In genomic region chr2:69774984-69775982, GRCh38 we compare ENCODE assay signal across 12 cellular contexts. TPM values are rescaled to one million over a fixed set of nuclear protein-coding genes. Genes with fewer than 3 reads are reported as not detected.
A peak's percentile ranks its signal among the peaks of the same experiment; 100 is the strongest.
DNase-seq lines count a peak whose midpoint lies in the region; ATAC-seq, FAIRE-seq and TF ChIP-seq lines count a peak whose summit lies in the region.
"Had no signal": no experiment of that assay in that cellular context is flagged by ENCODE, and none has a peak within 500 bp of the region (broad histone marks: within the 10 kb centered on the region; RNA-seq: fewer than 3 reads in every experiment).

No MANE protein-coding gene starts in this region.

- no peak overlapping the region for H4K5ac ChIP-seq in H1 (ENCODE audit: insufficient read length, low read depth, low read length)

- H3K4me3 ChIP-seq in H1 (ENCODE audit: extremely low read depth in 1 of 4, insufficient read depth in 2 of 4, low read depth in 3 of 4, low read length in 4 of 4) (no peak overlapping the region), stomach (no peak overlapping the region), esophagus squamous epithelium (no peak overlapping the region)

- no peak for TF ChIP-seq RAD21 in H1 (IDR thresholded peaks at IDR 0.05 in 1 of 2, conservative IDR thresholded peaks at IDR 0.05 in 1 of 2; ENCODE audit: low read depth in 2 of 2, low read length in 2 of 2)

- H3K27me3 ChIP-seq in H1 (replicated peaks in 1 of 4; ENCODE audit: control insufficient read depth in 3 of 4, extremely low read depth in 1 of 4, insufficient read depth in 3 of 4, low read length in 3 of 4), result no peaks in the 10 kb centered on the region
- H3K27me3 ChIP-seq in stomach, result no peaks in the 10 kb centered on the region
- H3K27me3 ChIP-seq in esophagus squamous epithelium, result no peaks in the 10 kb centered on the region
- H3K27me3 ChIP-seq: spleen had no signal

- TF ChIP-seq EP300 in H1 (IDR thresholded peaks at IDR 0.05; ENCODE audit: borderline replicate concordance in 1 of 2, low read depth in 2 of 2, low read length in 2 of 2) (no peak), stomach (IDR thresholded peaks at IDR 0.05) (no peak)

- peak overlapping the region; percentile 40 for H3K4me3 Mint-ChIP-seq in activated CD8-positive, alpha-beta memory T cell treated with anti-CD3 and anti-CD28 coated beads, Interleukin-2, amount 10 ng/mL, durations not matched to agents 7 days and 5 days

- no peaks in the 10 kb centered on the region for H3K36me3 ChIP-seq in H1 (ENCODE audit: control insufficient read depth in 2 of 4, insufficient read depth in 4 of 4, low read length in 3 of 4)
- no peaks in the 10 kb centered on the region for H3K36me3 ChIP-seq in stomach
- no peaks in the 10 kb centered on the region for H3K36me3 ChIP-seq in esophagus squamous epithelium
- H3K36me3 ChIP-seq: spleen had no signal

- H2BK20ac ChIP-seq in H1 (ENCODE audit: low read length), result no peak overlapping the region

- H4K20me1 ChIP-seq in H1 (replicated peaks in 1 of 2; ENCODE audit: control insufficient read depth in 1 of 2, insufficient read depth in 2 of 2, low read length in 2 of 2), result no peaks in the 10 kb centered on the region

- CTCF ChIA-PET in activated CD8-positive, alpha-beta memory T cell treated with anti-CD3 and anti-CD28 coated beads, Interleukin-2, amount 10 ng/mL, durations not matched to agents 7 days and 5 days (lab: Charles Lee), result interaction anchor here (1.3 to 1.5 kb wide), 3 partner anchors 18 to 40 kb away, joined by 3 to 4 read pairs (median 4); no protein-coding TSS in a partner anchor
- CTCF ChIA-PET in H1 (lab: Charles Lee; ENCODE audit: partially characterized antibody), result interaction anchor here (0.6 to 3.9 kb wide), 6 partner anchors 9 to 756 kb away, joined by 3 to 16 read pairs (median 4); no protein-coding TSS in a partner anchor

- no peak overlapping the region for H4K91ac ChIP-seq in H1 (replicated peaks; ENCODE audit: insufficient read length, low read length)

- H3K4me1 Mint-ChIP-seq in activated CD8-positive, alpha-beta memory T cell treated with anti-CD3 and anti-CD28 coated beads, Interleukin-2, amount 10 ng/mL, durations not matched to agents 7 days and 5 days, result peaks cover 37% of the 10 kb centered on the region

- FAIRE-seq in H1 (lab: Jason Lieb, UNC), result no peak
- FAIRE-seq: TTC549 had no signal

- H3K9me3 ChIP-seq in H1 (ENCODE audit: insufficient read depth in 2 of 2, low read depth in 1 of 2, low read length in 1 of 2) (no peaks in the 10 kb centered on the region), stomach (no peaks in the 10 kb centered on the region), esophagus squamous epithelium (no peaks in the 10 kb centered on the region)

- no peak for TF ChIP-seq POLR2A in H1 (IDR thresholded peaks at IDR 0.05; ENCODE audit: control extremely low read depth in 1 of 2, low read depth in 2 of 2, low read length in 2 of 2)
- TF ChIP-seq POLR2A in stomach (IDR thresholded peaks at IDR 0.05), result no peak
- TF ChIP-seq POLR2A in esophagus squamous epithelium (IDR thresholded peaks at IDR 0.05), result no peak

- DNase-seq in activated CD8-positive, alpha-beta memory T cell treated with anti-CD3 and anti-CD28 coated beads, Interleukin-2, amount 10 ng/mL, durations not matched to agents 7 days and 5 days, result peak; percentile 76
- no peak for DNase-seq in activated CD8-positive, alpha-beta memory T cell treated with anti-CD3 and anti-CD28 coated beads, Interleukin-2, amount 50 U/mL, for 48 hours
- DNase-seq in H1 (ENCODE audit: low read depth in 1 of 2, low spot score in 2 of 2) (no peak), stomach (no peak), NCI-H510A treated with DMSO at 0.1 percent for 48 hours (lab: John Stamatoyannopoulos, UW) (no peak), NCI-H1105 treated with DMSO at 0.1 percent for 48 hours (lab: John Stamatoyannopoulos, UW) (no peak), esophagus squamous epithelium (lab: John Stamatoyannopoulos, UW) (no peak)
- DNase-seq: cortex of kidney, NCI-H524, spleen had no signal

- H3K56ac ChIP-seq in H1 (replicated peaks; ENCODE audit: insufficient read length, low read depth, low read length), result no peak overlapping the region

- no peak overlapping the region for H3K4me2 ChIP-seq in H1 (ENCODE audit: insufficient read depth in 1 of 2, low read depth in 2 of 2, low read length in 2 of 2)

- H3K27ac ChIP-seq in H1 (ENCODE audit: low read depth, low read length), result no peak overlapping the region
- H3K27ac ChIP-seq in stomach, result peak overlapping the region; percentile 66 to 85 (median 78)
- H3K27ac ChIP-seq in esophagus squamous epithelium, result peak overlapping the region in 1 of 4 donors; percentile 13

- H4K8ac ChIP-seq in H1 (ENCODE audit: extremely low read depth, insufficient read depth, low read length), result no peak overlapping the region

- peak; percentile 79 for ATAC-seq in activated CD8-positive, alpha-beta memory T cell treated with anti-CD3 and anti-CD28 coated beads, Interleukin-2, amount 10 ng/mL, durations not matched to agents 7 days and 5 days
- ATAC-seq in HG03432 (IDR thresholded peaks at IDR 0.05; ENCODE audit: unreplicated experiment), result peak; percentile 54

- H2BK15ac ChIP-seq in H1 (ENCODE audit: low read length), result peak overlapping the region; percentile 34; the same call in 1 of the 2 replicates

- H2AK5ac ChIP-seq in H1 (ENCODE audit: low read depth, low read length), result no peak overlapping the region

- no peak overlapping the region; the same call in 1 of the 2 replicates for H2BK5ac ChIP-seq in H1 (ENCODE audit: low read depth, low read length)

- no peak overlapping the region; the same call in 1 of the 2 replicates for H3K18ac ChIP-seq in H1 (ENCODE audit: extremely low read depth, low read length)

- H3K4ac ChIP-seq in H1 (replicated peaks; ENCODE audit: insufficient read length, low read depth, low read length), result no peak overlapping the region

- peaks cover 0 to 13% (median 11%) of the 10 kb centered on the region in 4 experiments; a peak in 6 of 7 replicates for H3K4me1 ChIP-seq in H1 (replicated peaks in 1 of 4; ENCODE audit: control insufficient read depth in 3 of 4, insufficient read depth in 4 of 4, low read length in 3 of 4)
- H3K4me1 ChIP-seq in stomach, result peaks cover 42 to 99% (median 80%) of the 10 kb centered on the region in 4 donors
- peaks cover 3 to 66% (median 14%) of the 10 kb centered on the region in 3 donors for H3K4me1 ChIP-seq in esophagus squamous epithelium

- H2AFZ ChIP-seq in H1 (ENCODE audit: low read length), result no peak overlapping the region

- H3K23ac ChIP-seq in H1 (ENCODE audit: insufficient read length), result no peak overlapping the region

- no peak overlapping the region for H2BK12ac ChIP-seq in H1 (ENCODE audit: low read depth, low read length)

- no peaks in the 10 kb centered on the region for H3K79me1 ChIP-seq in H1 (ENCODE audit: low read depth, low read length)

- peaks cover 4% of the 10 kb centered on the region for H3K9me3 Mint-ChIP-seq in activated CD8-positive, alpha-beta memory T cell treated with anti-CD3 and anti-CD28 coated beads, Interleukin-2, amount 10 ng/mL, durations not matched to agents 7 days and 5 days (ENCODE audit: low read depth)

- H3K36me3 Mint-ChIP-seq in activated CD8-positive, alpha-beta memory T cell treated with anti-CD3 and anti-CD28 coated beads, Interleukin-2, amount 10 ng/mL, durations not matched to agents 7 days and 5 days, result peaks cover 31% of the 10 kb centered on the region

- no peak overlapping the region for H2BK120ac ChIP-seq in H1 (replicated peaks; ENCODE audit: low read depth, low read length)

- no peak overlapping the region for H3K9ac ChIP-seq in H1 (replicated peaks in 1 of 4; ENCODE audit: extremely low read depth in 1 of 4, low read depth in 3 of 4, low read length in 3 of 4)

- H3K14ac ChIP-seq in H1 (ENCODE audit: insufficient read length), result no peak overlapping the region

- WGBS in H1 (ENCODE audit: extremely low coverage in 1 of 2, insufficient coverage in 1 of 2, insufficient read length in 1 of 2, insufficient replicate concordance in 2 of 2, low coverage in 1 of 2, low lambda C conversion rate in 2 of 2, missing lambda C conversion rate in 1 of 2), 2 experiments, result 92% methylated on average over 7 of the region's 7 CpGs; no CpG with 5 or more reads in 1 of the 2 experiments
- 23 to 56% (median 50%) methylated on average over 7 of the region's 7 CpGs for WGBS in stomach, 5 donors
- 71 to 87% methylated on average over 7 of the region's 7 CpGs for WGBS in esophagus squamous epithelium, 2 donors

- no peak for TF ChIP-seq CTCF in H1 (IDR thresholded peaks at IDR 0.05; ENCODE audit: control extremely low read depth in 1 of 3, insufficient read depth in 1 of 3, low read depth in 1 of 3, low read length in 3 of 3)
- no peak for TF ChIP-seq CTCF in stomach (IDR thresholded peaks at IDR 0.05)
- no peak for TF ChIP-seq CTCF in esophagus squamous epithelium (IDR thresholded peaks at IDR 0.05)

- POLR2A ChIA-PET in H1 (lab: Charles Lee; ENCODE audit: partially characterized antibody), result interaction anchor here (1.7 to 2.7 kb wide), 2 partner anchors 13 to 34 kb away, joined by 5 to 8 read pairs; partner anchors contain the start of gene ANXA4

- intact Hi-C loops in stomach (cut with DNase I; ENCODE audit: low total_unique reads), result no loop called here
- intact Hi-C loops in esophagus squamous epithelium (cut with DNase I), result no loop called here

- peak overlapping the region; percentile 78 for H3K27ac Mint-ChIP-seq in activated CD8-positive, alpha-beta memory T cell treated with anti-CD3 and anti-CD28 coated beads, Interleukin-2, amount 10 ng/mL, durations not matched to agents 7 days and 5 days

- H3K23me2 ChIP-seq in H1 (ENCODE audit: low read depth, low read length), result no peaks in the 10 kb centered on the region

- H3K27me3 Mint-ChIP-seq in activated CD8-positive, alpha-beta memory T cell treated with anti-CD3 and anti-CD28 coated beads, Interleukin-2, amount 10 ng/mL, durations not matched to agents 7 days and 5 days, result no peaks in the 10 kb centered on the region

- no peaks in the 10 kb centered on the region for H3K79me2 ChIP-seq in H1 (ENCODE audit: control insufficient read depth in 1 of 2, insufficient read depth in 2 of 2, low read length in 2 of 2)

RNA-seq across cellular contexts. Expression of gene ANXA4, which starts 33.3 kb away (rescaled TPM):
- 10 to 100 TPM; 56.1 to 66.6 TPM for total RNA-seq in activated CD8-positive, alpha-beta memory T cell treated with anti-CD3 and anti-CD28 coated beads, Interleukin-2, amount 10 ng/mL, durations not matched to agents 7 days and 5 days
- 16.9 and 17.6 TPM in 2 replicates for total RNA-seq in H1 (2021; fragmentation: NEBNext Ultra II Directional; extraction: Animal tissue kit (Norgen Biotek cat#: 25700))
- polyA plus RNA-seq in H1 (2011; rRNA removed), result 8.9 and 9.4 TPM in 2 replicates
- polyA plus RNA-seq in H1 (2011; cell fraction: cytosol; rRNA removed), result 17.2 TPM
- polyA plus RNA-seq in H1 (2011; cell fraction: nucleus; rRNA removed), result 20.7 TPM
- polyA plus RNA-seq in H1 (2012, experiment 1 of 2), result 21.8 to 31.5 TPM (median 26.2 TPM) in 4 replicates
- 5.4 TPM for polyA plus RNA-seq in H1 (2012, experiment 2 of 2)
- 10.7 TPM for polyA plus RNA-seq in H1 (2013, experiment 1 of 2)
- 9.8 TPM for polyA plus RNA-seq in H1 (2013, experiment 2 of 2)
- polyA minus RNA-seq in H1 (2011; rRNA and poly(A)+ RNA removed), result 24.1 and 26.9 TPM in 2 replicates
- polyA minus RNA-seq in H1 (2011; cell fraction: cytosol; rRNA and poly(A)+ RNA removed), result 6.3 TPM
- polyA minus RNA-seq in H1 (2011; cell fraction: nucleus; rRNA and poly(A)+ RNA removed), result 9.0 TPM
- total RNA-seq in stomach, result 100 to 1,000 TPM in 2 of 5 donors, 10 to 100 TPM in 3; 40.8 to 193 (median 58.4) TPM
- 100 to 1,000 TPM in 1 of 3 donors, 10 to 100 TPM in 2; 67.3 to 113 (median 94.3) TPM for polyA plus RNA-seq in stomach
- 10 to 100 TPM; 24.8 to 66.4 (median 43.6) TPM for total RNA-seq in esophagus squamous epithelium

RNA-seq across cellular contexts. Expression of gene GMCL1, which starts 54.2 kb away (rescaled TPM):
- 10 to 100 TPM; 26.5 to 32.6 TPM for total RNA-seq in activated CD8-positive, alpha-beta memory T cell treated with anti-CD3 and anti-CD28 coated beads, Interleukin-2, amount 10 ng/mL, durations not matched to agents 7 days and 5 days
- 21.9 and 26.1 TPM in 2 replicates for total RNA-seq in H1 (2021; fragmentation: NEBNext Ultra II Directional; extraction: Animal tissue kit (Norgen Biotek cat#: 25700))
- polyA plus RNA-seq in H1 (2011; rRNA removed), result 6.3 and 6.5 TPM in 2 replicates
- 10.0 TPM for polyA plus RNA-seq in H1 (2011; cell fraction: cytosol; rRNA removed)
- 8.7 TPM for polyA plus RNA-seq in H1 (2011; cell fraction: nucleus; rRNA removed)
- 8.0 to 14.4 TPM (median 11.8 TPM) in 4 replicates for polyA plus RNA-seq in H1 (2012, experiment 1 of 2)
- 1.5 TPM for polyA plus RNA-seq in H1 (2012, experiment 2 of 2)
- 26.4 TPM for polyA plus RNA-seq in H1 (2013, experiment 1 of 2)
- 28.5 TPM for polyA plus RNA-seq in H1 (2013, experiment 2 of 2)
- 8.5 and 13.7 TPM in 2 replicates for polyA minus RNA-seq in H1 (2011; rRNA and poly(A)+ RNA removed)
- 22.4 TPM for polyA minus RNA-seq in H1 (2011; cell fraction: cytosol; rRNA and poly(A)+ RNA removed)
- 11.0 TPM for polyA minus RNA-seq in H1 (2011; cell fraction: nucleus; rRNA and poly(A)+ RNA removed)
- total RNA-seq in stomach, result 10 to 100 TPM in 2 of 5 donors, 1 to 10 TPM in 3; 1.2 to 23.1 (median 4.9) TPM
- polyA plus RNA-seq in stomach, result 1 to 10 TPM; 4.7 to 7.9 (median 7.0) TPM
- 10 to 100 TPM; 11.9 to 15.6 (median 13.4) TPM for total RNA-seq in esophagus squamous epithelium
